Comparison of ENCODE assay signal across 30 cellular contexts in the genomic region with DNA sequence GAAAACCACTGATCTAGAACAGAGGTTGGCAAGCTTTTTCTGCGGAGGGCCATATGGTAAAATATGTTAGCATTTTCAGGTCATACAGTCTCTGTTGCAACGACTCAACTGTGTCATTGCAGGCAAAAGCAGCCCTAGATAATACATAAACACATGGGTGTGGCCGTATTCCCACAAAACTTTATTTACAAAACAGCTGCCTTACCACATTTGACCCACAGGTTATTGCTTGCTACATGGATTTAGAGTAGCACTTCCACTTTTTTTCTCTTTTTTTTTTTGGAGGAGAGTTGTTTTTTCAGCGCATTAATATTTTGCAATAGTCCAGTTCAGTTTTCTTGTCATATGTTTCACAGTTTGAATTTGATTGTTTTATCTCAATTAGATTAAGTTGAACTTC. TPM values are rescaled to one million over a fixed set of nuclear protein-coding genes. Genes with fewer than 3 reads are reported as not detected.
DNase-seq lines count a peak whose midpoint lies in the region; TF ChIP-seq lines count a peak whose summit lies in the region.
"Had no signal": no experiment of that assay in that cellular context is flagged by ENCODE, and none has a peak within 500 bp of the region (broad histone marks: within the 10 kb centered on the region; RNA-seq: fewer than 3 reads in every experiment).

No MANE protein-coding gene starts in this region.

- CTCF ChIA-PET in MCF 10A (lab: Yijun Ruan, JAX) = interaction anchor here (0.6 to 1.5 kb wide), 8 partner anchors 21 to 553 kb away, joined by 3 to 6 read pairs (median 3); no protein-coding TSS in a partner anchor

- peaks cover 28% of the 10 kb centered on the region for H3K4me1 Mint-ChIP-seq in MCF 10A (ENCODE audit: insufficient read depth, unreplicated experiment)

- WGBS in liver = 53% methylated on average over 4 of the region's 4 CpGs

- no peaks in the 10 kb centered on the region for H3K36me3 ChIP-seq in breast epithelium
- H3K36me3 ChIP-seq in liver (ENCODE audit: control insufficient read depth in 4 of 4, insufficient read depth in 3 of 4, low read depth in 1 of 4, low read length in 3 of 4) = no peaks in the 10 kb centered on the region
- H3K36me3 ChIP-seq: esophagus muscularis mucosa, gastroesophageal sphincter, stomach, tibial nerve had no signal

- TF ChIP-seq CTCF in MCF 10A (IDR thresholded peaks at IDR 0.05; ENCODE audit: unreplicated experiment) (no peak), breast epithelium (IDR thresholded peaks at IDR 0.05) (no peak), liver (IDR thresholded peaks at IDR 0.05; ENCODE audit: low read depth, low read length, missing input control) (peak; percentile 19)

- no peaks in the 10 kb centered on the region for H3K27me3 Mint-ChIP-seq in MCF 10A (ENCODE audit: insufficient read depth, unreplicated experiment)
- H3K27me3 Mint-ChIP-seq: T-cell had no signal

- H3K9ac ChIP-seq in liver (ENCODE audit: low read depth in 1 of 2, low read length in 2 of 2) = no peak overlapping the region

- no peaks in the 10 kb centered on the region for H3K36me3 Mint-ChIP-seq in MCF 10A (ENCODE audit: insufficient read depth, unreplicated experiment)
- H3K36me3 Mint-ChIP-seq: T-cell had no signal

- H3K4me3 ChIP-seq in breast epithelium = no peak overlapping the region
- no peak overlapping the region for H3K4me3 ChIP-seq in liver (ENCODE audit: low read depth in 1 of 3, low read length in 3 of 3)
- H3K4me3 ChIP-seq: esophagus muscularis mucosa, gastroesophageal sphincter, stomach, tibial nerve had no signal

- no peaks in the 10 kb centered on the region for H3K9me3 Mint-ChIP-seq in MCF 10A (ENCODE audit: unreplicated experiment)
- H3K9me3 Mint-ChIP-seq: activated naive CD8-positive, alpha-beta T cell treated with anti-CD3 and anti-CD28 coated beads, Interleukin-2, amount 50 U/mL, for 24 hours; T-cell had no signal

- BruUV-seq in MCF 10A (replicated peaks; lab: Mats Ljungman, UMichigan) = no TSS peak

- DNase-seq in MCF 10A (ENCODE audit: unreplicated experiment) = peak; percentile 47
- no peak for DNase-seq in breast epithelium (ENCODE audit: low spot score in 2 of 2)
- DNase-seq in amniotic epithelial cell (ENCODE audit: low read depth) = peak; percentile 14
- DNase-seq in HPDE6-E6E7 (ENCODE audit: extremely low spot score) = no peak
- DNase-seq in RKO (ENCODE audit: low spot score) = no peak
- DNase-seq in GDM1 (lab: John Stamatoyannopoulos, UW) = no peak
- no peak for DNase-seq in GM03348 (ENCODE audit: low spot score)
- DNase-seq: activated CD4-positive, alpha-beta T cell treated with anti-CD3 and anti-CD28 coated beads for 1 hour; activated CD8-positive, alpha-beta memory T cell treated with anti-CD3 and anti-CD28 coated beads for 24 hours; activated gamma-delta T cell; activated naive CD8-positive, alpha-beta T cell treated with anti-CD3 and anti-CD28 coated beads, Interleukin-2, amount 50 U/mL, for 24 hours; activated T-cell treated with anti-CD3 and anti-CD28 coated beads, Interleukin-2, amount 50 U/mL, for 1 hour; DMS79; H7; islet precursor cell; Kasumi-1; NCI-H1417; NCI-H2081 treated with DMSO at 0.1 percent for 48 hours; NCI-H345; NCI-H748 treated with DMSO at 0.1 percent for 48 hours; PC-3; SHP77; stimulated activated CD4-positive, alpha-beta T cell treated with anti-CD3 and anti-CD28 coated beads, Interleukin-15, amount 100 ng/mL, for 24 hours; stomach; T-cell had no signal

- POLR2A ChIA-PET in MCF 10A (lab: Yijun Ruan, JAX) = interaction anchor here (0.7 to 6.8 kb wide), 13 partner anchors 10 to 240 kb away, joined by 3 to 92 read pairs (median 5); a partner anchor contains a TSS

- H3K9me3 ChIP-seq in breast epithelium (no peaks in the 10 kb centered on the region), liver (ENCODE audit: control insufficient read depth in 4 of 4, low read length in 3 of 4) (no peaks in the 10 kb centered on the region)
- H3K9me3 ChIP-seq: esophagus muscularis mucosa, gastroesophageal sphincter, stomach, tibial nerve had no signal

- H3K4me1 ChIP-seq in breast epithelium (no peaks in the 10 kb centered on the region), liver (ENCODE audit: control insufficient read depth in 4 of 4, insufficient read depth in 4 of 4, low read length in 3 of 4) (peaks cover 3 to 17% (median 4%) of the 10 kb centered on the region in 4 donors)

- H3K27me3 ChIP-seq in breast epithelium (no peaks in the 10 kb centered on the region), liver (ENCODE audit: control insufficient read depth in 4 of 4, insufficient read depth in 4 of 4, low read length in 3 of 4) (no peaks in the 10 kb centered on the region)
- H3K27me3 ChIP-seq: tibial nerve had no signal

- H3K27ac Mint-ChIP-seq in MCF 10A (ENCODE audit: low read depth, unreplicated experiment) = no peak overlapping the region
- H3K27ac Mint-ChIP-seq: activated naive CD8-positive, alpha-beta T cell treated with anti-CD3 and anti-CD28 coated beads, Interleukin-2, amount 50 U/mL, for 24 hours; progenitor cell of endocrine pancreas; T-cell had no signal

- H3K4me3 Mint-ChIP-seq in MCF 10A (ENCODE audit: unreplicated experiment) = no peak overlapping the region
- H3K4me3 Mint-ChIP-seq: activated naive CD8-positive, alpha-beta T cell treated with anti-CD3 and anti-CD28 coated beads, Interleukin-2, amount 50 U/mL, for 24 hours; T-cell had no signal

- no peak for TF ChIP-seq POLR2A in breast epithelium (IDR thresholded peaks at IDR 0.05)

- H3K27ac ChIP-seq in breast epithelium (no peak overlapping the region), liver (ENCODE audit: low read depth in 1 of 2, low read length in 2 of 2) (peak overlapping the region in 1 of 2 donors; percentile 41)
- H3K27ac ChIP-seq: esophagus muscularis mucosa, gastroesophageal sphincter, tibial nerve had no signal

- TF ChIP-seq RAD21 in liver (IDR thresholded peaks at IDR 0.05) = no peak

- intact Hi-C loops in MCF 10A (cut with micrococcal nuclease) (no loop called here), breast epithelium (cut with DNase I; ENCODE audit: low total_unique reads) (no loop called here)

TF ChIP-seq in liver, 16 proteins besides CTCF, POLR2A, EP300 and RAD21:
- TF ChIP-seq RXRA (IDR thresholded peaks at IDR 0.05) = peak in 1 of 2 donors; percentile 38
- peak in 1 of 2 donors; percentile 21 for TF ChIP-seq HNF4A (conservative IDR thresholded peaks at IDR 0.05)
- TF ChIP-seq, protein P1, sequence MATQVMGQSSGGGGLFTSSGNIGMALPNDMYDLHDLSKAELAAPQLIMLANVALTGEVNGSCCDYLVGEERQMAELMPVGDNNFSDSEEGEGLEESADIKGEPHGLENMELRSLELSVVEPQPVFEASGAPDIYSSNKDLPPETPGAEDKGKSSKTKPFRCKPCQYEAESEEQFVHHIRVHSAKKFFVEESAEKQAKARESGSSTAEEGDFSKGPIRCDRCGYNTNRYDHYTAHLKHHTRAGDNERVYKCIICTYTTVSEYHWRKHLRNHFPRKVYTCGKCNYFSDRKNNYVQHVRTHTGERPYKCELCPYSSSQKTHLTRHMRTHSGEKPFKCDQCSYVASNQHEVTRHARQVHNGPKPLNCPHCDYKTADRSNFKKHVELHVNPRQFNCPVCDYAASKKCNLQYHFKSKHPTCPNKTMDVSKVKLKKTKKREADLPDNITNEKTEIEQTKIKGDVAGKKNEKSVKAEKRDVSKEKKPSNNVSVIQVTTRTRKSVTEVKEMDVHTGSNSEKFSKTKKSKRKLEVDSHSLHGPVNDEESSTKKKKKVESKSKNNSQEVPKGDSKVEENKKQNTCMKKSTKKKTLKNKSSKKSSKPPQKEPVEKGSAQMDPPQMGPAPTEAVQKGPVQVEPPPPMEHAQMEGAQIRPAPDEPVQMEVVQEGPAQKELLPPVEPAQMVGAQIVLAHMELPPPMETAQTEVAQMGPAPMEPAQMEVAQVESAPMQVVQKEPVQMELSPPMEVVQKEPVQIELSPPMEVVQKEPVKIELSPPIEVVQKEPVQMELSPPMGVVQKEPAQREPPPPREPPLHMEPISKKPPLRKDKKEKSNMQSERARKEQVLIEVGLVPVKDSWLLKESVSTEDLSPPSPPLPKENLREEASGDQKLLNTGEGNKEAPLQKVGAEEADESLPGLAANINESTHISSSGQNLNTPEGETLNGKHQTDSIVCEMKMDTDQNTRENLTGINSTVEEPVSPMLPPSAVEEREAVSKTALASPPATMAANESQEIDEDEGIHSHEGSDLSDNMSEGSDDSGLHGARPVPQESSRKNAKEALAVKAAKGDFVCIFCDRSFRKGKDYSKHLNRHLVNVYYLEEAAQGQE (IDR thresholded peaks at IDR 0.05) = no peak
- TF ChIP-seq FOXA2 (IDR thresholded peaks at IDR 0.05) = no peak
- TF ChIP-seq, protein P2, sequence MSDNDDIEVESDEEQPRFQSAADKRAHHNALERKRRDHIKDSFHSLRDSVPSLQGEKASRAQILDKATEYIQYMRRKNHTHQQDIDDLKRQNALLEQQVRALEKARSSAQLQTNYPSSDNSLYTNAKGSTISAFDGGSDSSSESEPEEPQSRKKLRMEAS (IDR thresholded peaks at IDR 0.05) = no peak

RNA-seq across cellular contexts. Expression of a gene that starts 2.5 kb away (rescaled TPM):
- total RNA-seq in MCF 10A (2022) = 160 and 234 TPM in 2 replicates
- total RNA-seq in breast epithelium = 100 to 1,000 TPM in 1 of 3 donors, 10 to 100 TPM in 2; 60.4 to 112 (median 81.0) TPM
- 10 to 100 TPM; 67.3 to 84.9 TPM for total RNA-seq in liver
- 10 to 100 TPM; 16.6 to 24.1 TPM for polyA plus RNA-seq in liver

Comparison
In these comparisons a context has a peak if more than half of its experiments do, and no peak if none do; other contexts are left out.
1. DNase-seq: peak in MCF 10A (single experiment) and amniotic epithelial cell (single experiment); none in breast epithelium (0 of 2), HPDE6-E6E7 (single experiment), RKO (single experiment), GDM1 (single experiment) and GM03348 (single experiment).